In genomic region chr16:58236831-58237230, GRCh38 we compare ENCODE assay signal across 11 cellular contexts. TPM values are rescaled to one million over a fixed set of nuclear protein-coding genes. Genes with fewer than 3 reads are reported as not detected.
DNase-seq lines count a peak whose midpoint lies in the region; ATAC-seq and TF ChIP-seq lines count a peak whose summit lies in the region.
"Had no signal": no experiment of that assay in that cellular context is flagged by ENCODE, and none has a peak within 500 bp of the region (broad histone marks: within the 10 kb centered on the region; RNA-seq: fewer than 3 reads in every experiment).

No MANE protein-coding gene starts in this region.

- no peak overlapping the region for H3K27ac ChIP-seq in BLaER1 treated with 17β-estradiol and CSF1 and Interleukin-3, amounts not matched to agents 10 nM and 100 nM
- H3K27ac ChIP-seq in GM23338 (ENCODE audit: low read depth), result no peak overlapping the region
- no peak overlapping the region for H3K27ac ChIP-seq in iPS-20b (ENCODE audit: low read length)
- H3K27ac ChIP-seq: heart right ventricle had no signal

- H3K27ac Mint-ChIP-seq in GM23338 (no peak overlapping the region), T-cell (no peak overlapping the region)

- H3K36me3 Mint-ChIP-seq in GM23338 (ENCODE audit: low read depth) (no peaks in the 10 kb centered on the region), T-cell (no peaks in the 10 kb centered on the region)

- H3K4me1 ChIP-seq in BLaER1 treated with 17β-estradiol and CSF1 and Interleukin-3, amounts not matched to agents 10 nM and 100 nM, result peaks cover 0 to 8% (median 6%) of the 10 kb centered on the region in 10 experiments; a peak in 16 of 20 replicates
- H3K4me1 ChIP-seq in GM23338 (ENCODE audit: insufficient read depth), result peaks cover 17% of the 10 kb centered on the region
- H3K4me1 ChIP-seq in iPS-20b (ENCODE audit: insufficient read depth, low read length), result 0 out of 2 replicates have a peak, but pooled peaks cover 3% of the 10 kb centered on the region

- H3K4me1 Mint-ChIP-seq in GM23338, result peaks cover 22% of the 10 kb centered on the region
- H3K4me1 Mint-ChIP-seq in T-cell, result peaks cover 12 to 18% (median 15%) of the 10 kb centered on the region in 3 donors

- H3K4me3 ChIP-seq in BLaER1 treated with 17β-estradiol and CSF1 and Interleukin-3, amounts not matched to agents 10 nM and 100 nM, result no peak overlapping the region
- H3K4me3 ChIP-seq in GM23338 (peak overlapping the region; percentile 56), iPS-20b (ENCODE audit: low read length) (peak overlapping the region; percentile 79)

- DNase-seq in GM23338 (ENCODE audit: low spot score) (peak; percentile 42), T-cell (no peak), DMS79 treated with DMSO at 0.1 percent for 48 hours (lab: John Stamatoyannopoulos, UW) (no peak), UCSD-AML1 (lab: John Stamatoyannopoulos, UW; ENCODE audit: unreplicated experiment) (no peak), NCI-H2171 (lab: John Stamatoyannopoulos, UW) (no peak), NCI-H345 treated with DMSO at 0.1 percent for 48 hours (lab: John Stamatoyannopoulos, UW; ENCODE audit: unreplicated experiment) (no peak)
- DNase-seq: T1000 had no signal

- H3K9me2 ChIP-seq in GM23338 (ENCODE audit: insufficient read depth), result no peaks in the 10 kb centered on the region

- no peaks in the 10 kb centered on the region for H4K20me1 ChIP-seq in BLaER1 treated with 17β-estradiol and CSF1 and Interleukin-3, amounts not matched to agents 10 nM and 100 nM
- H4K20me1 ChIP-seq in GM23338 (replicated peaks; ENCODE audit: insufficient read depth), result no peaks in the 10 kb centered on the region

- H2AFZ ChIP-seq in GM23338, result peak overlapping the region; percentile 77

- CTCF ChIA-PET in T-cell (lab: Charles Lee), result no interaction called here

- H3K27me3 Mint-ChIP-seq in GM23338 (ENCODE audit: insufficient read depth, low read depth, poor library complexity) (peaks cover 10% of the 10 kb centered on the region), T-cell (peaks cover 22 to 42% of the 10 kb centered on the region in 2 donors)

- no peaks in the 10 kb centered on the region for H3K9me3 Mint-ChIP-seq in GM23338
- no peaks in the 10 kb centered on the region for H3K9me3 Mint-ChIP-seq in T-cell
- H3K9me3 Mint-ChIP-seq: neural crest cell had no signal

- no peaks in the 10 kb centered on the region for H3K27me3 ChIP-seq in BLaER1 treated with 17β-estradiol and CSF1 and Interleukin-3, amounts not matched to agents 10 nM and 100 nM
- H3K27me3 ChIP-seq in GM23338 (ENCODE audit: insufficient read depth) (no peaks in the 10 kb centered on the region), iPS-20b (ENCODE audit: insufficient read depth, low read length) (no peaks in the 10 kb centered on the region)

- no peaks in the 10 kb centered on the region for H3K36me3 ChIP-seq in BLaER1 treated with 17β-estradiol and CSF1 and Interleukin-3, amounts not matched to agents 10 nM and 100 nM
- H3K36me3 ChIP-seq in GM23338 (ENCODE audit: insufficient read depth), result no peaks in the 10 kb centered on the region
- H3K36me3 ChIP-seq in iPS-20b (ENCODE audit: insufficient read depth, low read depth, low read length), result no peaks in the 10 kb centered on the region
- H3K36me3 ChIP-seq: heart right ventricle had no signal

- no peaks in the 10 kb centered on the region for H3K79me2 ChIP-seq in GM23338 (replicated peaks; ENCODE audit: insufficient read depth)

- ATAC-seq in GM23338, result peak; percentile 56
- no peak for ATAC-seq in T-cell (replicated peaks in 1 of 4)

- TF ChIP-seq CTCF in GM23338 (conservative IDR thresholded peaks at IDR 0.05; ENCODE audit: low read depth in 2 of 2), result no peak

- no peaks in the 10 kb centered on the region for H3K9me3 ChIP-seq in BLaER1 treated with 17β-estradiol and CSF1 and Interleukin-3, amounts not matched to agents 10 nM and 100 nM (replicated peaks in 1 of 11)
- H3K9me3 ChIP-seq in iPS-20b (ENCODE audit: insufficient read depth, low read depth, low read length), result no peaks in the 10 kb centered on the region
- H3K9me3 ChIP-seq: heart right ventricle had no signal

- POLR2A ChIA-PET in T-cell (lab: Charles Lee), result no interaction called here

- H3F3A ChIP-seq in GM23338 (replicated peaks; ENCODE audit: low read depth), result no peaks in the 10 kb centered on the region

- H3K4me2 ChIP-seq in BLaER1 treated with 17β-estradiol and CSF1 and Interleukin-3, amounts not matched to agents 10 nM and 100 nM, result peak overlapping the region in 7 of 11 experiments; percentile 83 to 90 (median 88); a peak in 5 of 22 replicates
- H3K4me2 ChIP-seq in GM23338, result peak overlapping the region; percentile 83

- H3K4me3 Mint-ChIP-seq in GM23338 (peak overlapping the region; percentile 92), T-cell (peak overlapping the region; percentile 19 to 84 (median 82))

- H3K9ac ChIP-seq in BLaER1 treated with 17β-estradiol and CSF1 and Interleukin-3, amounts not matched to agents 10 nM and 100 nM, result no peak overlapping the region
- H3K9ac ChIP-seq in iPS-20b (ENCODE audit: low read depth, low read length), result peak overlapping the region; percentile 17; the same call in 1 of the 2 replicates

TF ChIP-seq in GM23338, 12 proteins besides CTCF, POLR2A, EP300 and RAD21 (continues in another document):
- TF ChIP-seq EZH2 (IDR thresholded peaks at IDR 0.05; ENCODE audit: low read depth, unreplicated experiment) (no peak), STAT1 (IDR thresholded peaks at IDR 0.05; ENCODE audit: unreplicated experiment) (no peak), ETS1 (IDR thresholded peaks at IDR 0.05) (no peak), EZH2phosphoT487 (IDR thresholded peaks at IDR 0.05; ENCODE audit: unreplicated experiment) (no peak), NANOG (IDR thresholded peaks at IDR 0.05; ENCODE audit: borderline replicate concordance) (no peak), POLR2AphosphoS5 (IDR thresholded peaks at IDR 0.05; ENCODE audit: low read depth) (no peak), CREB1 (CRISPR knock-in tag; IDR thresholded peaks at IDR 0.05; ENCODE audit: low read depth) (no peak)

RNA-seq across cellular contexts. Expression of gene CSNK2A2, which starts 38.9 kb away (rescaled TPM):
- total RNA-seq in GM23338 (2014; rRNA removed; shearing (Covaris generic)), result 102 and 112 TPM in 2 replicates
- polyA plus RNA-seq in GM23338 (2016; fragmentation: Nextera tagmentation; extraction: Ambion mirVana), result 40.5 and 44.7 TPM in 2 replicates
- total RNA-seq in T-cell, result 10 to 100 TPM; 51.9 to 62.4 (median 55.0) TPM

RNA-seq across cellular contexts. Expression of gene PRSS54, which starts 58.0 kb away (rescaled TPM):
- total RNA-seq in GM23338 (2014; rRNA removed; shearing (Covaris generic)), result not detected in 2 replicates
- not detected in 2 replicates for polyA plus RNA-seq in GM23338 (2016; fragmentation: Nextera tagmentation; extraction: Ambion mirVana)
- total RNA-seq in T-cell, result not detected
- total RNA-seq: heart right ventricle, neural crest cell had no signal
- polyA plus RNA-seq: heart right ventricle had no signal

Comparison
In these comparisons a context has a peak if more than half of its experiments do, and no peak if none do; other contexts are left out.
1. H3K4me3 ChIP-seq: peak in GM23338 (single experiment) and iPS-20b (single experiment); none in BLaER1 treated with 17β-estradiol and CSF1 and Interleukin-3, amounts not matched to agents 10 nM and 100 nM (0 of 10).